9 cellular contexts compared by ENCODE assay signal in genomic region chr20:5714261-5715041, GRCh38. TPM values are rescaled to one million over a fixed set of nuclear protein-coding genes. Genes with fewer than 3 reads are reported as not detected.
DNase-seq lines count a peak whose midpoint lies in the region; FAIRE-seq and TF ChIP-seq lines count a peak whose summit lies in the region.
"Had no signal": no experiment of that assay in that cellular context is flagged by ENCODE, and none has a peak within 500 bp of the region (broad histone marks: within the 10 kb centered on the region; RNA-seq: fewer than 3 reads in every experiment).

No MANE protein-coding gene starts in this region.

- H3K36me3 ChIP-seq in left ventricle myocardium inferior, result no peaks in the 10 kb centered on the region

- peaks cover 9% of the 10 kb centered on the region for H3K9me3 ChIP-seq in left ventricle myocardium inferior (replicated peaks)

- peaks cover 40% of the 10 kb centered on the region for H3K4me1 ChIP-seq in left ventricle myocardium inferior
- H3K4me1 ChIP-seq: parathyroid adenoma had no signal

- intact Hi-C loops in left ventricle myocardium inferior (cut with micrococcal nuclease), result no loop called here

- no peak overlapping the region for H3K4me3 ChIP-seq in left ventricle myocardium inferior

- FAIRE-seq in D721Med (lab: Jason Lieb, UNC) (no peak), HTR-8/SVneo (lab: Jason Lieb, UNC) (no peak)

- H3K27ac ChIP-seq in left ventricle myocardium inferior (replicated peaks), result peak overlapping the region; percentile 56
- H3K27ac ChIP-seq: parathyroid adenoma had no signal

- DNase-seq in SIG-M5 treated with dmso at 0.1 percent for 504 hours (lab: John Stamatoyannopoulos, UW; ENCODE audit: unreplicated experiment) (peak; percentile 10), SIG-M5 (lab: John Stamatoyannopoulos, UW) (no peak), left ventricle myocardium inferior (no peak), D721Med (ENCODE audit: insufficient read length, low spot score) (no peak), NCI-H1694 treated with DMSO at 0.1 percent for 48 hours (lab: John Stamatoyannopoulos, UW) (no peak), HTR-8/SVneo (ENCODE audit: insufficient read length, low spot score) (no peak)
- DNase-seq in activated CD8-positive, alpha-beta memory T cell treated with anti-CD3 and anti-CD28 coated beads for 24 hours, result peak; percentile 67
- DNase-seq in stimulated activated CD8-positive, alpha-beta memory T cell treated with anti-CD3 and anti-CD28 coated beads, Interleukin-12 subunit alpha, Interleukin-12 subunit beta, amount 100 ng/mL, for 1 hour (ENCODE audit: low read depth), result peak; percentile 55

- no peaks in the 10 kb centered on the region for H3K27me3 ChIP-seq in left ventricle myocardium inferior (ENCODE audit: low read depth)

- TF ChIP-seq CTCF in left ventricle myocardium inferior (IDR thresholded peaks at IDR 0.05; ENCODE audit: borderline replicate concordance) (no peak), D721Med (IDR thresholded peaks at IDR 0.05; ENCODE audit: insufficient read depth, missing control alignments) (no peak)

RNA-seq across cellular contexts. Expression of gene SHLD1, which starts 35.8 kb away (rescaled TPM):
- 5.7 TPM for total RNA-seq in left ventricle myocardium inferior

Comparison
In these comparisons a context has a peak if more than half of its experiments do, and no peak if none do; other contexts are left out.
1. DNase-seq: peak in SIG-M5 treated with dmso at 0.1 percent for 504 hours (single experiment), activated CD8-positive, alpha-beta memory T cell treated with anti-CD3 and anti-CD28 coated beads for 24 hours (single experiment) and stimulated activated CD8-positive, alpha-beta memory T cell treated with anti-CD3 and anti-CD28 coated beads, Interleukin-12 subunit alpha, Interleukin-12 subunit beta, amount 100 ng/mL, for 1 hour (single experiment); none in SIG-M5 (single experiment), left ventricle myocardium inferior (single experiment), D721Med (single experiment), NCI-H1694 treated with DMSO at 0.1 percent for 48 hours (single experiment) and HTR-8/SVneo (single experiment).